Comparison of ENCODE assay signal across 8 cellular contexts in genomic region chr22:39254789-39255298, GRCh38. TPM values are rescaled to one million over a fixed set of nuclear protein-coding genes. Genes with fewer than 3 reads are reported as not detected.
DNase-seq lines count a peak whose midpoint lies in the region; ATAC-seq and TF ChIP-seq lines count a peak whose summit lies in the region.

No MANE protein-coding gene starts in this region.

- DNase-seq in CD8-positive, alpha-beta T cell: peak in 3 of 7 experiments; percentile 39 to 52 (median 40)
- peak; percentile 35 for DNase-seq in activated effector memory CD4-positive, alpha-beta T cell treated with Interleukin-2 at 50 U/mL for 16 hours
- DNase-seq in left cardiac atrium: peak; percentile 64
- DNase-seq in suprapubic skin (ENCODE audit: low spot score in 2 of 2): no peak
- no peak for DNase-seq in NCI-H526 treated with DMSO at 0.1 percent for 48 hours (lab: John Stamatoyannopoulos, UW)
- no peak for DNase-seq in NCI-H446 (lab: John Stamatoyannopoulos, UW)

- H3K9me3 Mint-ChIP-seq in CD8-positive, alpha-beta T cell: no peaks in the 10 kb centered on the region

- peaks cover 30% of the 10 kb centered on the region for H3K4me1 ChIP-seq in CD8-positive, alpha-beta T cell (ENCODE audit: insufficient read depth, low read length)
- H3K4me1 ChIP-seq in suprapubic skin: peaks cover 41% of the 10 kb centered on the region

- intact Hi-C loops in CD8-positive, alpha-beta T cell (cut with DNase I, micrococcal nuclease): no loop called here
- intact Hi-C loops in left cardiac atrium (cut with DNase I): no loop called here

- no peak for TF ChIP-seq CTCF in CD8-positive, alpha-beta T cell (IDR thresholded peaks at IDR 0.05)
- TF ChIP-seq CTCF in suprapubic skin (IDR thresholded peaks at IDR 0.05): no peak

- TF ChIP-seq POLR2A in suprapubic skin (IDR thresholded peaks at IDR 0.05): no peak

- TF ChIP-seq EP300 in suprapubic skin (IDR thresholded peaks at IDR 0.05): no peak

- 26% methylated on average over 12 of the region's 15 CpGs for WGBS in suprapubic skin

- H3K27ac ChIP-seq in CD8-positive, alpha-beta T cell (ENCODE audit: low read depth, low read length): no peak overlapping the region
- peak overlapping the region; percentile 44 for H3K27ac ChIP-seq in suprapubic skin

- peaks cover 5% of the 10 kb centered on the region for H3K27me3 Mint-ChIP-seq in CD8-positive, alpha-beta T cell (ENCODE audit: low read depth)

- ATAC-seq in CD8-positive, alpha-beta T cell: peak; percentile 74
- ATAC-seq in HG03135 (IDR thresholded peaks at IDR 0.05; ENCODE audit: unreplicated experiment) (peak; percentile 58), left cardiac atrium (peak; percentile 52 to 57), GM18909 (IDR thresholded peaks at IDR 0.05; ENCODE audit: poor library complexity, unreplicated experiment) (no peak)

- H3K4me1 Mint-ChIP-seq in CD8-positive, alpha-beta T cell (ENCODE audit: low read depth): peaks cover 21% of the 10 kb centered on the region

- POLR2A ChIA-PET in CD8-positive, alpha-beta T cell (lab: Charles Lee): interaction anchor here (0.8 kb wide), 1 partner anchor 11 kb away, joined by 3 read pairs; no protein-coding TSS in a partner anchor

- H3K9me3 ChIP-seq in CD8-positive, alpha-beta T cell (ENCODE audit: low read length): no peaks in the 10 kb centered on the region
- H3K9me3 ChIP-seq in suprapubic skin: no peaks in the 10 kb centered on the region

- CTCF ChIA-PET in CD8-positive, alpha-beta T cell (lab: Charles Lee): interaction anchor here (1.2 kb wide), 1 partner anchor 14 kb away, joined by 3 read pairs; no protein-coding TSS in a partner anchor

- H3K36me3 ChIP-seq in CD8-positive, alpha-beta T cell (ENCODE audit: insufficient read depth, low read length): no peaks in the 10 kb centered on the region
- no peaks in the 10 kb centered on the region for H3K36me3 ChIP-seq in suprapubic skin

- H3K27me3 ChIP-seq in CD8-positive, alpha-beta T cell (ENCODE audit: insufficient read depth, low read length): peaks cover under 1% of the 10 kb centered on the region
- H3K27me3 ChIP-seq in suprapubic skin: no peaks in the 10 kb centered on the region

- H3K27ac Mint-ChIP-seq in CD8-positive, alpha-beta T cell: peak overlapping the region; percentile 18

- peak overlapping the region; percentile 47 for H3K4me3 Mint-ChIP-seq in CD8-positive, alpha-beta T cell

- no peak overlapping the region for H3K4me3 ChIP-seq in CD8-positive, alpha-beta T cell (ENCODE audit: low read depth, low read length)
- H3K4me3 ChIP-seq in suprapubic skin: no peak overlapping the region

- no peaks in the 10 kb centered on the region for H3K36me3 Mint-ChIP-seq in CD8-positive, alpha-beta T cell

RNA-seq across cellular contexts. Expression of gene PDGFB, which starts 10.1 kb away (rescaled TPM):
- 1 to 10 TPM; 1.8 to 2.4 TPM for total RNA-seq in CD8-positive, alpha-beta T cell
- total RNA-seq in left cardiac atrium (10 to 100 TPM; 17.5 to 51.2 TPM), suprapubic skin (10 to 100 TPM; 10.5 to 20.6 (median 12.0) TPM)

Comparison
In these comparisons a context has a peak if more than half of its experiments do, and no peak if none do; other contexts are left out.
1. DNase-seq: peak in activated effector memory CD4-positive, alpha-beta T cell treated with Interleukin-2 at 50 U/mL for 16 hours (single experiment) and left cardiac atrium (single experiment); none in suprapubic skin (0 of 2), NCI-H526 treated with DMSO at 0.1 percent for 48 hours (single experiment) and NCI-H446 (0 of 2).